Comparison of ENCODE assay signal across 8 cellular contexts in the genomic region with DNA sequence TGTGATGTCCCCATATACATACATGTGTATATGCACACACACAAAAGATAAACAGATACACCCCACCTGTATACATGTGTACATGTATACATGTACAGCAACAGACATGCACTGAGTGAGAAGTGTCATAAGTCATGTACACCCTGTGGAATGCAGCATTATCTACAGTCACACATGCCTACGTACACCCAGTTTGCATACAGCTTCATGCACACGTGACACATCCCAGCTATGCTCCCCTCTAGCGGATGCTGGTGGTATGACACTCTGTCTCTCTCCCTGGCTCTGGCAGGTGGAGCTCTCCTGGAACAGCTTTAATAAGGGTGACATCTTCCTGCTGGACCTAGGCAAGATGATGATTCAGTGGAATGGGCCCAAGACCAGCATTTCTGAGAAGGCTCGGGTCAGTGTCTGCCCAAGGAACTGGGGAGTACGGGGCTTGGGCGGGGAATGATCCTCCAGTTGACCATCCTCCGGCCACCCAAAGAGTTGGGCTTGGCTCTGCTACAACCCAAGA. TPM values are rescaled to one million over a fixed set of nuclear protein-coding genes. Genes with fewer than 3 reads are reported as not detected.
A peak's percentile ranks its signal among the peaks of the same experiment; 100 is the strongest.
DNase-seq lines count a peak whose midpoint lies in the region; ATAC-seq and TF ChIP-seq lines count a peak whose summit lies in the region.

No MANE protein-coding gene starts in this region.

- peak; percentile 32 for DNase-seq in GM04504 (ENCODE audit: low read depth)
- DNase-seq in GOT3 (lab: John Stamatoyannopoulos, UW) = peak; percentile 20
- DNase-seq in LHCN-M2 (ENCODE audit: low read depth) = peak; percentile 82
- peak; percentile 90 for DNase-seq in activated naive CD4-positive, alpha-beta T cell treated with anti-CD3 and anti-CD28 coated beads, Interleukin-2, amount 10 ng/mL, durations not matched to agents 7 days and 5 days
- DNase-seq in cardiac muscle cell (ENCODE audit: low read depth in 1 of 2, low spot score in 1 of 2) = peak; percentile 75 to 81
- DNase-seq in retina = peak; percentile 79
- DNase-seq in NCI-H128 (lab: John Stamatoyannopoulos, UW; ENCODE audit: unreplicated experiment) = no peak

- no peak overlapping the region for H3K4me3 Mint-ChIP-seq in activated naive CD4-positive, alpha-beta T cell treated with anti-CD3 and anti-CD28 coated beads, Interleukin-2, amount 10 ng/mL, durations not matched to agents 7 days and 5 days

- H3K27ac Mint-ChIP-seq in activated naive CD4-positive, alpha-beta T cell treated with anti-CD3 and anti-CD28 coated beads, Interleukin-2, amount 10 ng/mL, durations not matched to agents 7 days and 5 days = peak overlapping the region; percentile 88

- H3K9me3 ChIP-seq in cardiac muscle cell (ENCODE audit: low read depth) = no peaks in the 10 kb centered on the region

- TF ChIP-seq CTCF in cardiac muscle cell (IDR thresholded peaks at IDR 0.05; ENCODE audit: low read depth, low read length) = peak; percentile 89

- H3K4me3 ChIP-seq in cardiac muscle cell = no peak overlapping the region

- H3K4me1 ChIP-seq in cardiac muscle cell (ENCODE audit: low read depth) = no peaks in the 10 kb centered on the region

- peaks cover 63% of the 10 kb centered on the region for H3K4me1 Mint-ChIP-seq in activated naive CD4-positive, alpha-beta T cell treated with anti-CD3 and anti-CD28 coated beads, Interleukin-2, amount 10 ng/mL, durations not matched to agents 7 days and 5 days

- no peak overlapping the region for H3K27ac ChIP-seq in cardiac muscle cell

- ATAC-seq in SK-N-SH treated with all-trans-retinoic acid at 6 μM for 48 hours = peak; percentile 60

- H3K36me3 Mint-ChIP-seq in activated naive CD4-positive, alpha-beta T cell treated with anti-CD3 and anti-CD28 coated beads, Interleukin-2, amount 10 ng/mL, durations not matched to agents 7 days and 5 days = peaks cover 34% of the 10 kb centered on the region

- no peaks in the 10 kb centered on the region for H3K9me3 Mint-ChIP-seq in activated naive CD4-positive, alpha-beta T cell treated with anti-CD3 and anti-CD28 coated beads, Interleukin-2, amount 10 ng/mL, durations not matched to agents 7 days and 5 days

- peaks cover 2% of the 10 kb centered on the region for H3K27me3 Mint-ChIP-seq in activated naive CD4-positive, alpha-beta T cell treated with anti-CD3 and anti-CD28 coated beads, Interleukin-2, amount 10 ng/mL, durations not matched to agents 7 days and 5 days

- no peaks in the 10 kb centered on the region for H3K27me3 ChIP-seq in cardiac muscle cell

- no peaks in the 10 kb centered on the region for H3K36me3 ChIP-seq in cardiac muscle cell

- CTCF ChIA-PET in activated naive CD4-positive, alpha-beta T cell treated with anti-CD3 and anti-CD28 coated beads, Interleukin-2, amount 10 ng/mL, durations not matched to agents 7 days and 5 days (lab: Charles Lee) = interaction anchor here (0.6 to 1.8 kb wide), 17 partner anchors 8 to 140 kb away, joined by 3 to 10 read pairs (median 4); a partner anchor contains a TSS

TF ChIP-seq in SK-N-SH treated with all-trans-retinoic acid at 6 μM for 48 hours, 23 proteins besides CTCF, POLR2A, EP300 and RAD21:
- TF ChIP-seq, protein P1, sequence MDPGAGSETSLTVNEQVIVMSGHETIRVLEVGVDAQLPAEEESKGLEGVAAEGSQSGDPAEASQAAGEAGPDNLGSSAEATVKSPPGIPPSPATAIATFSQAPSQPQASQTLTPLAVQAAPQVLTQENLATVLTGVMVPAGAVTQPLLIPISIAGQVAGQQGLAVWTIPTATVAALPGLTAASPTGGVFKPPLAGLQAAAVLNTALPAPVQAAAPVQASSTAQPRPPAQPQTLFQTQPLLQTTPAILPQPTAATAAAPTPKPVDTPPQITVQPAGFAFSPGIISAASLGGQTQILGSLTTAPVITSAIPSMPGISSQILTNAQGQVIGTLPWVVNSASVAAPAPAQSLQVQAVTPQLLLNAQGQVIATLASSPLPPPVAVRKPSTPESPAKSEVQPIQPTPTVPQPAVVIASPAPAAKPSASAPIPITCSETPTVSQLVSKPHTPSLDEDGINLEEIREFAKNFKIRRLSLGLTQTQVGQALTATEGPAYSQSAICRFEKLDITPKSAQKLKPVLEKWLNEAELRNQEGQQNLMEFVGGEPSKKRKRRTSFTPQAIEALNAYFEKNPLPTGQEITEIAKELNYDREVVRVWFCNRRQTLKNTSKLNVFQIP (CRISPR knock-in tag; IDR thresholded peaks at IDR 0.05; ENCODE audit: borderline replicate concordance, low read depth) = no peak
- TF ChIP-seq, protein P2, sequence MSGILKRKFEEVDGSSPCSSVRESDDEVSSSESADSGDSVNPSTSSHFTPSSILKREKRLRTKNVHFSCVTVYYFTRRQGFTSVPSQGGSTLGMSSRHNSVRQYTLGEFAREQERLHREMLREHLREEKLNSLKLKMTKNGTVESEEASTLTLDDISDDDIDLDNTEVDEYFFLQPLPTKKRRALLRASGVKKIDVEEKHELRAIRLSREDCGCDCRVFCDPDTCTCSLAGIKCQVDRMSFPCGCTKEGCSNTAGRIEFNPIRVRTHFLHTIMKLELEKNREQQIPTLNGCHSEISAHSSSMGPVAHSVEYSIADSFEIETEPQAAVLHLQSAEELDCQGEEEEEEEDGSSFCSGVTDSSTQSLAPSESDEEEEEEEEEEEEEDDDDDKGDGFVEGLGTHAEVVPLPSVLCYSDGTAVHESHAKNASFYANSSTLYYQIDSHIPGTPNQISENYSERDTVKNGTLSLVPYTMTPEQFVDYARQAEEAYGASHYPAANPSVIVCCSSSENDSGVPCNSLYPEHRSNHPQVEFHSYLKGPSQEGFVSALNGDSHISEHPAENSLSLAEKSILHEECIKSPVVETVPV (CRISPR knock-in tag; IDR thresholded peaks at IDR 0.05) = no peak
- no peak for TF ChIP-seq OSR1 (CRISPR knock-in tag; IDR thresholded peaks at IDR 0.05)
- TF ChIP-seq ZNF8 (CRISPR knock-in tag; IDR thresholded peaks at IDR 0.05) = no peak
TF ChIP-seq in SK-N-SH treated with all-trans-retinoic acid at 6 μM for 48 hours: peak in this region for 0.

RNA-seq across cellular contexts. Expression of a gene that starts 6.3 kb away (rescaled TPM):
- total RNA-seq in LHCN-M2 (2014; rRNA removed) (8.4 and 8.8 TPM in 2 replicates), cardiac muscle cell (2.5 and 3.4 TPM in 2 replicates)
- 3.0 TPM for polyA plus RNA-seq in LHCN-M2 (2012)
- 0.75 and 2.1 TPM in 2 replicates for polyA plus RNA-seq in cardiac muscle cell

RNA-seq across cellular contexts. Expression of a gene that starts 32.6 kb away (rescaled TPM):
- total RNA-seq in LHCN-M2 (2014; rRNA removed) (17.2 and 17.4 TPM in 2 replicates), cardiac muscle cell (28.2 and 29.1 TPM in 2 replicates)
- polyA plus RNA-seq in LHCN-M2 (2012) = 29.5 TPM
- polyA plus RNA-seq in cardiac muscle cell = 21.0 and 26.4 TPM in 2 replicates

RNA-seq across cellular contexts. Expression of a gene that starts 42.2 kb away (rescaled TPM):
- 0.13 TPM in 1 of 2 replicates, not detected in the other for total RNA-seq in LHCN-M2 (2014; rRNA removed)
- not detected for polyA plus RNA-seq in LHCN-M2 (2012)
- total RNA-seq in cardiac muscle cell = 0.11 and 0.15 TPM in 2 replicates
- polyA plus RNA-seq in cardiac muscle cell = 0.57 TPM in 1 of 2 replicates, not detected in the other
